8 cellular contexts compared by ENCODE assay signal in genomic region chr2:40448476-40449079, GRCh38. TPM values are rescaled to one million over a fixed set of nuclear protein-coding genes. Genes with fewer than 3 reads are reported as not detected.
A peak's percentile ranks its signal among the peaks of the same experiment; 100 is the strongest.
DNase-seq lines count a peak whose midpoint lies in the region; ATAC-seq and TF ChIP-seq lines count a peak whose summit lies in the region.

No MANE protein-coding gene starts in this region.

- peaks cover 0 to 3% of the 10 kb centered on the region in 2 donors for H3K4me1 Mint-ChIP-seq in effector memory CD8-positive, alpha-beta T cell (ENCODE audit: low read depth in 2 of 2)

- ATAC-seq in GM18873 (IDR thresholded peaks at IDR 0.05; ENCODE audit: low FRiP score, unreplicated experiment) (no peak), GM21786 (IDR thresholded peaks at IDR 0.05; ENCODE audit: unreplicated experiment) (no peak)
- ATAC-seq in effector memory CD8-positive, alpha-beta T cell (replicated peaks), result no peak

- no peaks in the 10 kb centered on the region for H3K36me3 ChIP-seq in WERI-Rb-1
- no peaks in the 10 kb centered on the region for H3K36me3 ChIP-seq in liver (ENCODE audit: control insufficient read depth in 4 of 4, insufficient read depth in 3 of 4, low read depth in 1 of 4, low read length in 3 of 4)

- H3K4me3 Mint-ChIP-seq in effector memory CD8-positive, alpha-beta T cell, result no peak overlapping the region

- H3K27me3 Mint-ChIP-seq in effector memory CD8-positive, alpha-beta T cell, result peaks cover 24 to 34% of the 10 kb centered on the region in 2 donors

- H3K9me3 Mint-ChIP-seq in effector memory CD8-positive, alpha-beta T cell, result peaks cover 2 to 7% of the 10 kb centered on the region in 2 donors

- H3K27ac ChIP-seq in WERI-Rb-1 (no peak overlapping the region), liver (ENCODE audit: low read depth in 1 of 2, low read length in 2 of 2) (no peak overlapping the region)

- no peak overlapping the region for H3K27ac Mint-ChIP-seq in effector memory CD8-positive, alpha-beta T cell

- H3K27me3 ChIP-seq in WERI-Rb-1 (ENCODE audit: insufficient read depth, low read depth, severe bottlenecking) (no peaks in the 10 kb centered on the region), liver (ENCODE audit: control insufficient read depth in 4 of 4, insufficient read depth in 4 of 4, low read length in 3 of 4) (peaks cover 0 to 8% (median 3%) of the 10 kb centered on the region in 4 donors)

- H3K4me3 ChIP-seq in WERI-Rb-1 (ENCODE audit: low read depth, low read length) (no peak overlapping the region), liver (ENCODE audit: low read depth in 1 of 3, low read length in 3 of 3) (no peak overlapping the region)

- TF ChIP-seq CTCF in WERI-Rb-1 (IDR thresholded peaks at IDR 0.05; ENCODE audit: low read depth, low read length) (peak; percentile 72), liver (IDR thresholded peaks at IDR 0.05; ENCODE audit: low read depth, low read length, missing input control) (no peak)

- no peaks in the 10 kb centered on the region for H3K36me3 Mint-ChIP-seq in effector memory CD8-positive, alpha-beta T cell (ENCODE audit: insufficient read depth)

- peaks cover 0 to 10% (median 0%) of the 10 kb centered on the region in 4 donors for H3K4me1 ChIP-seq in liver (ENCODE audit: control insufficient read depth in 4 of 4, insufficient read depth in 4 of 4, low read length in 3 of 4)

- H3K9me3 ChIP-seq in WERI-Rb-1 (ENCODE audit: severe bottlenecking) (no peaks in the 10 kb centered on the region), liver (ENCODE audit: control insufficient read depth in 4 of 4, low read length in 3 of 4) (no peaks in the 10 kb centered on the region)

- no peak overlapping the region for H3K9ac ChIP-seq in liver (ENCODE audit: low read depth in 1 of 2, low read length in 2 of 2)

- DNase-seq in NCI-H2029 treated with DMSO at 0.1 percent for 48 hours (lab: John Stamatoyannopoulos, UW) (peak; percentile 30), NCI-H2029 (lab: John Stamatoyannopoulos, UW) (no peak), MV-4-11 (lab: John Stamatoyannopoulos, UW) (peak; percentile 36), WERI-Rb-1 (peak; percentile 56)
- no peak for DNase-seq in effector memory CD8-positive, alpha-beta T cell

- TF ChIP-seq RAD21 in liver (IDR thresholded peaks at IDR 0.05), result peak; percentile 32 to 57

- 23% methylated on average over 3 of the region's 3 CpGs for WGBS in liver

TF ChIP-seq in liver, 16 proteins besides CTCF, POLR2A, EP300 and RAD21:
- TF ChIP-seq YY1 (IDR thresholded peaks at IDR 0.05) (no peak), ZBTB33 (IDR thresholded peaks at IDR 0.05) (no peak), GABPA (IDR thresholded peaks at IDR 0.05 in 1 of 2, conservative IDR thresholded peaks at IDR 0.05 in 1 of 2) (no peak), TAF1 (conservative IDR thresholded peaks at IDR 0.05) (no peak), FOXA2 (IDR thresholded peaks at IDR 0.05) (no peak), ATF3 (IDR thresholded peaks at IDR 0.05) (no peak), RXRA (IDR thresholded peaks at IDR 0.05) (no peak), HNF4A (conservative IDR thresholded peaks at IDR 0.05) (no peak), SP1 (IDR thresholded peaks at IDR 0.05) (no peak), REST (IDR thresholded peaks at IDR 0.05) (no peak), FOXA1 (IDR thresholded peaks at IDR 0.05) (no peak), JUND (IDR thresholded peaks at IDR 0.05) (no peak), NR2F2 (IDR thresholded peaks at IDR 0.05) (no peak), EGR1 (IDR thresholded peaks at IDR 0.05; ENCODE audit: low read depth in 2 of 2) (no peak)
- TF ChIP-seq, protein P1, sequence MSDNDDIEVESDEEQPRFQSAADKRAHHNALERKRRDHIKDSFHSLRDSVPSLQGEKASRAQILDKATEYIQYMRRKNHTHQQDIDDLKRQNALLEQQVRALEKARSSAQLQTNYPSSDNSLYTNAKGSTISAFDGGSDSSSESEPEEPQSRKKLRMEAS (IDR thresholded peaks at IDR 0.05), result no peak
TF ChIP-seq in liver: peak in this region for 0.

RNA-seq across cellular contexts. Expression of gene SLC8A1, which starts 3.3 kb away (rescaled TPM):
- total RNA-seq in liver, result 10 to 100 TPM; 14.3 to 18.5 TPM
- 1 to 10 TPM; 1.2 to 2.1 TPM for polyA plus RNA-seq in liver

Comparison
In these comparisons a context has a peak if more than half of its experiments do, and no peak if none do; other contexts are left out.
1. DNase-seq: peak in NCI-H2029 treated with DMSO at 0.1 percent for 48 hours (single experiment), MV-4-11 (single experiment) and WERI-Rb-1 (single experiment); none in NCI-H2029 (single experiment) and effector memory CD8-positive, alpha-beta T cell (0 of 3).